Comparison of ENCODE assay signal across 9 cellular contexts in genomic region chr17:60151355-60151754, GRCh38. TPM values are rescaled to one million over a fixed set of nuclear protein-coding genes. Genes with fewer than 3 reads are reported as not detected.
DNase-seq lines count a peak whose midpoint lies in the region; ATAC-seq, FAIRE-seq and TF ChIP-seq lines count a peak whose summit lies in the region.
"Had no signal": no experiment of that assay in that cellular context is flagged by ENCODE, and none has a peak within 500 bp of the region (broad histone marks: within the 10 kb centered on the region; RNA-seq: fewer than 3 reads in every experiment).

No MANE protein-coding gene starts in this region.

- no peak overlapping the region for H3K9ac ChIP-seq in endodermal cell (ENCODE audit: extremely low read depth, low read length, poor library complexity, severe bottlenecking)

- TF ChIP-seq POLR2A in testis (IDR thresholded peaks at IDR 0.05) = no peak

- peak in 2 of 3 donors; percentile 53 to 81 for DNase-seq in CD4-positive, CD25-positive, alpha-beta regulatory T cell
- DNase-seq in HTR-8/SVneo (ENCODE audit: insufficient read length, low spot score) (no peak), endodermal cell (peak; percentile 59), RKO (ENCODE audit: low spot score) (no peak), testis (no peak), NCI-H345 (lab: John Stamatoyannopoulos, UW) (no peak)

- H3K4me3 Mint-ChIP-seq in CD4-positive, CD25-positive, alpha-beta regulatory T cell = peak overlapping the region; percentile 39 to 80 (median 69)
- H3K4me3 Mint-ChIP-seq in endodermal cell = no peak overlapping the region

- peak overlapping the region; percentile 35 for H3K4me3 ChIP-seq in CD4-positive, CD25-positive, alpha-beta regulatory T cell (ENCODE audit: low read depth, low read length)
- H3K4me3 ChIP-seq in endodermal cell (ENCODE audit: low read length) (no peak overlapping the region), testis (no peak overlapping the region)

- H3K36me3 ChIP-seq in CD4-positive, CD25-positive, alpha-beta regulatory T cell (ENCODE audit: control insufficient read depth, insufficient read depth, low read length) = no peaks in the 10 kb centered on the region
- H3K36me3 ChIP-seq in endodermal cell (ENCODE audit: control insufficient read depth, insufficient read depth, low read length) (no peaks in the 10 kb centered on the region), testis (ENCODE audit: low read depth, missing control alignments) (no peaks in the 10 kb centered on the region)

- intact Hi-C loops in testis (cut with DNase I; ENCODE audit: low total_unique reads) = no loop called here

- no peak overlapping the region for H3K27ac ChIP-seq in CD4-positive, CD25-positive, alpha-beta regulatory T cell (ENCODE audit: insufficient read depth, low read length, poor library complexity, severe bottlenecking)
- no peak overlapping the region for H3K27ac ChIP-seq in endodermal cell (ENCODE audit: low read depth, low read length)
- H3K27ac ChIP-seq in testis = no peak overlapping the region
- H3K27ac ChIP-seq: coronary artery had no signal

- peaks cover 51% of the 10 kb centered on the region for H3K27me3 Mint-ChIP-seq in CD4-positive, CD25-positive, alpha-beta regulatory T cell
- H3K27me3 Mint-ChIP-seq in endodermal cell (ENCODE audit: insufficient read depth) = peaks cover 82% of the 10 kb centered on the region

- TF ChIP-seq CTCF in endodermal cell (conservative IDR thresholded peaks at IDR 0.05) = no peak
- TF ChIP-seq CTCF in testis (IDR thresholded peaks at IDR 0.05) = no peak

- peaks cover 5 to 28% (median 11%) of the 10 kb centered on the region in 4 donors for H3K4me1 Mint-ChIP-seq in CD4-positive, CD25-positive, alpha-beta regulatory T cell
- H3K4me1 Mint-ChIP-seq in endodermal cell = peaks cover 21% of the 10 kb centered on the region

- peaks cover 29% of the 10 kb centered on the region for H3K4me1 ChIP-seq in CD4-positive, CD25-positive, alpha-beta regulatory T cell (ENCODE audit: control insufficient read depth, insufficient read depth, low read length, poor library complexity, severe bottlenecking)
- H3K4me1 ChIP-seq in endodermal cell (ENCODE audit: control insufficient read depth, insufficient read depth, low read length) (peaks cover 4% of the 10 kb centered on the region), testis (peaks cover 14% of the 10 kb centered on the region)

- H3K27me3 ChIP-seq in CD4-positive, CD25-positive, alpha-beta regulatory T cell (ENCODE audit: control insufficient read depth, insufficient read depth, low read length) = peaks cover 21% of the 10 kb centered on the region
- H3K27me3 ChIP-seq in endodermal cell (ENCODE audit: control insufficient read depth, insufficient read depth, low read length, poor library complexity, severe bottlenecking) (peaks cover 65% of the 10 kb centered on the region), testis (no peaks in the 10 kb centered on the region)

- WGBS in endodermal cell (ENCODE audit: insufficient coverage in 1 of 2, insufficient read length in 1 of 2), 2 experiments = 20 to 38% methylated on average over 1 to 5 of the region's 5 CpGs
- 41 to 46% methylated on average over 5 of the region's 5 CpGs for WGBS in testis, 2 donors

- H3K36me3 Mint-ChIP-seq in CD4-positive, CD25-positive, alpha-beta regulatory T cell = no peaks in the 10 kb centered on the region
- H3K36me3 Mint-ChIP-seq in endodermal cell (ENCODE audit: low read depth) = no peaks in the 10 kb centered on the region

- H3K9me3 ChIP-seq in CD4-positive, CD25-positive, alpha-beta regulatory T cell (ENCODE audit: control insufficient read depth in 2 of 2, low read length in 2 of 2) = no peaks in the 10 kb centered on the region
- H3K9me3 ChIP-seq in endodermal cell (ENCODE audit: control insufficient read depth, low read length) = no peaks in the 10 kb centered on the region
- no peaks in the 10 kb centered on the region for H3K9me3 ChIP-seq in testis

- H3K9me3 Mint-ChIP-seq in CD4-positive, CD25-positive, alpha-beta regulatory T cell = peaks cover 0 to 2% (median 0%) of the 10 kb centered on the region in 7 donors
- H3K9me3 Mint-ChIP-seq in endodermal cell = peaks cover 1% of the 10 kb centered on the region

- peak overlapping the region; percentile 32 to 36 (median 35) for H3K27ac Mint-ChIP-seq in CD4-positive, CD25-positive, alpha-beta regulatory T cell
- H3K27ac Mint-ChIP-seq in endodermal cell = no peak overlapping the region

- ATAC-seq in CD4-positive, CD25-positive, alpha-beta regulatory T cell (ENCODE audit: low read depth in 2 of 2) = peak; percentile 90 to 92
- ATAC-seq in GM18861 (IDR thresholded peaks at IDR 0.05; ENCODE audit: unreplicated experiment) (peak; percentile 66), HG03108 (IDR thresholded peaks at IDR 0.05; ENCODE audit: unreplicated experiment) (no peak)

- peak; percentile 76 for FAIRE-seq in HTR-8/SVneo (lab: Jason Lieb, UNC)

RNA-seq across cellular contexts. Expression of gene CA4, which starts 1.6 kb away (rescaled TPM):
- total RNA-seq in CD4-positive, CD25-positive, alpha-beta regulatory T cell = not detected
- not detected for polyA plus RNA-seq in CD4-positive, CD25-positive, alpha-beta regulatory T cell
- total RNA-seq in endodermal cell = 1 to 10 TPM; 1.5 to 3.0 TPM
- 1.5 TPM for polyA plus RNA-seq in endodermal cell (2013, experiment 1 of 2)
- polyA plus RNA-seq in endodermal cell (2013, experiment 2 of 2) = 0.66 TPM
- 1 to 10 TPM; 2.5 to 3.1 TPM for total RNA-seq in testis
- 0.94 TPM for polyA plus RNA-seq in testis (ENCODE audit: insufficient read depth, low read depth, low replicate concordance)

Comparison
In these comparisons a context has a peak if more than half of its experiments do, and no peak if none do; other contexts are left out.
1. DNase-seq: peak in CD4-positive, CD25-positive, alpha-beta regulatory T cell (2 of 3) and endodermal cell (single experiment); none in HTR-8/SVneo (single experiment), RKO (single experiment), testis (single experiment) and NCI-H345 (single experiment).